Comparison of ENCODE assay signal across 8 cellular contexts in genomic region chr3:10738688-10739372, GRCh38.
DNase-seq lines count a peak whose midpoint lies in the region; ATAC-seq and TF ChIP-seq lines count a peak whose summit lies in the region.

No MANE protein-coding gene starts in this region.

- ATAC-seq in GM18870 (IDR thresholded peaks at IDR 0.05; ENCODE audit: unreplicated experiment): no peak

- TF ChIP-seq EP300 in Ishikawa (IDR thresholded peaks at IDR 0.05; ENCODE audit: borderline replicate concordance): no peak

- TF ChIP-seq RAD21 in Ishikawa (IDR thresholded peaks at IDR 0.05; ENCODE audit: low read depth): peak; percentile 68

- DNase-seq in EH (ENCODE audit: low read depth): peak; percentile 69
- peak; percentile 31 to 43 for DNase-seq in SHP77 (lab: John Stamatoyannopoulos, UW)
- peak; percentile 30 to 70 (median 61) for DNase-seq in activated naive CD4-positive, alpha-beta T cell (lab: John Stamatoyannopoulos, UW)
- DNase-seq in globus pallidus (ENCODE audit: low spot score): peak; percentile 48
- DNase-seq in occipital lobe (lab: John Stamatoyannopoulos, UW): peak; percentile 68
- DNase-seq in superior temporal gyrus (ENCODE audit: extremely low spot score): peak; percentile 88

TF ChIP-seq in Ishikawa, 13 proteins besides CTCF, POLR2A, EP300 and RAD21:
- TF ChIP-seq, protein P1, sequence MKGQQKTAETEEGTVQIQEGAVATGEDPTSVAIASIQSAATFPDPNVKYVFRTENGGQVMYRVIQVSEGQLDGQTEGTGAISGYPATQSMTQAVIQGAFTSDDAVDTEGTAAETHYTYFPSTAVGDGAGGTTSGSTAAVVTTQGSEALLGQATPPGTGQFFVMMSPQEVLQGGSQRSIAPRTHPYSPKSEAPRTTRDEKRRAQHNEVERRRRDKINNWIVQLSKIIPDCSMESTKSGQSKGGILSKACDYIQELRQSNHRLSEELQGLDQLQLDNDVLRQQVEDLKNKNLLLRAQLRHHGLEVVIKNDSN (IDR thresholded peaks at IDR 0.05): no peak
- no peak for TF ChIP-seq TCF12 (IDR thresholded peaks at IDR 0.05; ENCODE audit: low read depth)
- TF ChIP-seq EGR1 (IDR thresholded peaks at IDR 0.05): no peak
- TF ChIP-seq CEBPB (IDR thresholded peaks at IDR 0.05): no peak
- no peak for TF ChIP-seq TAF1 (IDR thresholded peaks at IDR 0.05; ENCODE audit: low read depth)
- no peak for TF ChIP-seq ZBTB7A (IDR thresholded peaks at IDR 0.05; ENCODE audit: low read depth)
- no peak for TF ChIP-seq TEAD4 (IDR thresholded peaks at IDR 0.05)
- no peak for TF ChIP-seq REST (IDR thresholded peaks at IDR 0.05; ENCODE audit: low read depth)
- TF ChIP-seq NFIC (IDR thresholded peaks at IDR 0.05): no peak
- TF ChIP-seq, protein P2, sequence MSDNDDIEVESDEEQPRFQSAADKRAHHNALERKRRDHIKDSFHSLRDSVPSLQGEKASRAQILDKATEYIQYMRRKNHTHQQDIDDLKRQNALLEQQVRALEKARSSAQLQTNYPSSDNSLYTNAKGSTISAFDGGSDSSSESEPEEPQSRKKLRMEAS (IDR thresholded peaks at IDR 0.05): no peak
- no peak for TF ChIP-seq CREB1 (IDR thresholded peaks at IDR 0.05; ENCODE audit: low read depth)
- TF ChIP-seq FOXM1 (IDR thresholded peaks at IDR 0.05; ENCODE audit: borderline replicate concordance, low read depth): no peak

Comparison
In these comparisons a context has a peak if more than half of its experiments do, and no peak if none do; other contexts are left out.
1. DNase-seq: peak in every context shown above with its lines; median percentile 88 in superior temporal gyrus; 69 in EH; 68 in occipital lobe; 61 in activated naive CD4-positive, alpha-beta T cell; 48 in globus pallidus; 37 in SHP77.